Comparison of ENCODE assay signal across 2 cellular contexts in genomic region chr16:578232-578869, GRCh38.
TF ChIP-seq lines count a peak whose summit lies in the region.

No MANE protein-coding gene starts in this region.

TF ChIP-seq in HEK293, 187 proteins besides CTCF, POLR2A, EP300 and RAD21:
- TF ChIP-seq SCRT1 (tag by site-specific recombination; IDR thresholded peaks at IDR 0.05; ENCODE audit: borderline replicate concordance) (0 out of 2 replicates have a peak, but pooled peaks have one; percentile 14), ZNF791 (tag by site-specific recombination; IDR thresholded peaks at IDR 0.05) (no peak), ZNF148 (tag by site-specific recombination; IDR thresholded peaks at IDR 0.05; ENCODE audit: borderline replicate concordance) (0 out of 2 replicates have a peak, but pooled peaks have one; percentile 8), ZNF449 (tag by site-specific recombination; IDR thresholded peaks at IDR 0.05) (no peak), SCRT2 (tag by site-specific recombination; IDR thresholded peaks at IDR 0.05) (peak; percentile 63), ZNF10 (tag by site-specific recombination; IDR thresholded peaks at IDR 0.05) (no peak), ZBTB10 (tag by site-specific recombination; IDR thresholded peaks at IDR 0.05) (no peak), ZBTB6 (tag by site-specific recombination; IDR thresholded peaks at IDR 0.05) (peak; percentile 88), GLIS2 (tag by site-specific recombination; IDR thresholded peaks at IDR 0.05) (0 out of 2 replicates have a peak, but pooled peaks have one; percentile 23)

TF ChIP-seq in H1, 55 proteins besides CTCF, POLR2A, EP300 and RAD21:
- TF ChIP-seq EZH2 (IDR thresholded peaks at IDR 0.05; ENCODE audit: low read depth, low read length, severe bottlenecking) (no peak), TCF12 (IDR thresholded peaks at IDR 0.05; ENCODE audit: low read depth, low read length) (no peak), SP4 (IDR thresholded peaks at IDR 0.05; ENCODE audit: low read length) (no peak), YY1 (IDR thresholded peaks at IDR 0.05; ENCODE audit: low read depth, low read length) (no peak), RXRA (IDR thresholded peaks at IDR 0.05; ENCODE audit: insufficient read depth, low read depth, low read length) (no peak), SRF (IDR thresholded peaks at IDR 0.05; ENCODE audit: low read depth, low read length) (no peak), MAX (IDR thresholded peaks at IDR 0.05) (no peak), POU5F1 (IDR thresholded peaks at IDR 0.05; ENCODE audit: low read depth, low read length) (no peak), GABPA (IDR thresholded peaks at IDR 0.05; ENCODE audit: borderline replicate concordance, insufficient read depth, low read length) (no peak), SUZ12 (IDR thresholded peaks at IDR 0.05; ENCODE audit: low read length) (no peak), TAF7 (optimal IDR thresholded peaks at IDR 0.05; ENCODE audit: borderline replicate concordance, low read depth, low read length) (no peak), HDAC2 (IDR thresholded peaks at IDR 0.05; ENCODE audit: borderline replicate concordance in 1 of 2, low read depth in 2 of 2, low read length in 2 of 2) (no peak), SAP30 (IDR thresholded peaks at IDR 0.05; ENCODE audit: insufficient read depth, insufficient replicate concordance, low read length) (no peak), KDM1A (IDR thresholded peaks at IDR 0.05; ENCODE audit: borderline replicate concordance, low read length) (no peak), TAF1 (IDR thresholded peaks at IDR 0.05; ENCODE audit: low read depth, low read length) (no peak), RBBP5 (IDR thresholded peaks at IDR 0.05; ENCODE audit: borderline replicate concordance, low read depth, low read length) (no peak)
TF ChIP-seq in H1: peak in this region for 0.
